ENCODE assay signal across 8 cellular contexts in the genomic region with DNA sequence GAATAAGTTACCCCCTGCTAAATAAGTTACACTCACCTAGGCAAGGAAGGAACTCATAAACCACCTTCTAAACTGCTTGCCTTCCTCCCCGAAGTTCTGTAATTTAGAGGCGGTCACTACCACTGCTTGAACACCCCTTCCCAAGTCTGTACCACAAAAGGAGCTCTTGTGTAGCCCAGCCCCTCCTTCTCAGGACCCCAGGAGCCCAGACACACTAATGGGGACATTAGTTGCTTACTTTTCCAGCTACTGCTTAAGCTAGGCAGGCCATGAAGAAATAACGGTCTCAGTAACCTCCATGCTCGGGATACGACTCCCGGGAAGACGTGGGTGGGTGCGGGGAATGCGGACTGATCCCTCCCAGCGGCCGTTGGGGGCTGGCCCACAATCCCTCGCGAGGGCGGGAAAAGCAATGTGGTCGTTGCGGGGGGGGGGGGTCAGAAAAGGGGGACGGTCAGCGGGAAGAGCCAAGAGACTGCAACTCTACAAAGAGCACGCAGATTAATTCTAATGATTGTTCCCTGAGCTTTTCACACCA. TPM values are rescaled to one million over a fixed set of nuclear protein-coding genes. Genes with fewer than 3 reads are reported as not detected.
DNase-seq lines count a peak whose midpoint lies in the region; ATAC-seq and TF ChIP-seq lines count a peak whose summit lies in the region.

TSS of gene TEX14 (minus strand) at position 345 of the 538 bp plus-strand sequence. CDS start 40,044 bp downstream, outside the sequence.

- H2BK120ac ChIP-seq in mesendoderm (ENCODE audit: low read depth, low read length) = no peak within 1 kb of the TSS

- WGBS in heart left ventricle, 4 donors = 86 to 94% (median 89%) methylated on average over 18 to 19 of the region's 19 CpGs
- 85 to 91% methylated on average over 16 to 18 of the region's 19 CpGs for WGBS in body of pancreas, 2 donors
- WGBS in mesendoderm (ENCODE audit: extremely low coverage, insufficient coverage, low lambda C conversion rate) = no CpG with 5 or more reads among the region's 19 CpGs
- WGBS in aorta, 2 donors = 87 to 94% methylated on average over 12 to 19 of the region's 19 CpGs

- H3K9ac ChIP-seq in mesendoderm (ENCODE audit: low read length) = peak within 1 kb of the TSS; percentile 63

- H2AK5ac ChIP-seq in mesendoderm (ENCODE audit: low read length) = no peak within 1 kb of the TSS

- no peak within 1 kb of the TSS for H3K4ac ChIP-seq in mesendoderm (ENCODE audit: low read depth, low read length)

- peak within 1 kb of the TSS; percentile 90 for H3K56ac ChIP-seq in mesendoderm (ENCODE audit: low read length)

- H3K27ac ChIP-seq in heart left ventricle (peak within 1 kb of the TSS in 11 of 12 donors; percentile 53 to 91 (median 79)), body of pancreas (peak within 1 kb of the TSS; percentile 41 to 81 (median 60)), mesendoderm (ENCODE audit: low read depth, low read length) (peak within 1 kb of the TSS; percentile 19), aorta (ENCODE audit: low read depth in 1 of 2, low read length in 2 of 2) (peak within 1 kb of the TSS; percentile 23 to 66)

- H3K9me3 ChIP-seq in heart left ventricle (no peaks in the 10 kb centered on the region), body of pancreas (no peaks in the 10 kb centered on the region), aorta (ENCODE audit: control insufficient read depth, low read length) (no peaks in the 10 kb centered on the region)

- H4K5ac ChIP-seq in mesendoderm (ENCODE audit: low read length) = peak within 1 kb of the TSS; percentile 5

- DNase-seq in heart left ventricle (no peak), Right ventricle myocardium inferior (ENCODE audit: missing footprints) (no peak), body of pancreas (peak in 1 of 4 donors; percentile 16), mesendoderm (no peak), aorta (no peak), HK-2 (ENCODE audit: unreplicated experiment) (no peak), ACHN (no peak), NCI-H748 (lab: John Stamatoyannopoulos, UW; ENCODE audit: unreplicated experiment) (no peak)

- H3K36me3 ChIP-seq in heart left ventricle (peaks cover 0 to 16% (median 6%) of the 10 kb centered on the region in 9 donors), body of pancreas (replicated peaks in 1 of 2; ENCODE audit: insufficient read depth in 1 of 2, low read depth in 2 of 2) (no peaks in the 10 kb centered on the region), mesendoderm (ENCODE audit: control insufficient read depth, insufficient read depth, low read length) (no peaks in the 10 kb centered on the region), aorta (ENCODE audit: control insufficient read depth in 1 of 2, insufficient read depth in 2 of 2, low read length in 1 of 2) (no peaks in the 10 kb centered on the region)

- no peak within 1 kb of the TSS for H4K8ac ChIP-seq in mesendoderm (ENCODE audit: low read depth, low read length)

- H2BK15ac ChIP-seq in mesendoderm (replicated peaks; ENCODE audit: low read depth) = no peak within 1 kb of the TSS

- intact Hi-C loops in heart left ventricle (cut with DNase I) (loop anchor here in 8 of 10 donors (2.0 to 10.0 kb wide), 7 partner anchors 33 to 177 kb away; partner anchors contain the start of gene MTMR4 (in 2 of the 8)), Right ventricle myocardium inferior (cut with DNase I) (loop anchor here (1.0 kb wide), 1 partner anchor 173 kb away; no protein-coding TSS in a partner anchor), body of pancreas (cut with DNase I) (no loop called here), aorta (cut with DNase I) (loop anchor here (5.0 to 10.0 kb wide), 4 partner anchors 59 to 177 kb away; partner anchors contain the start of gene MTMR4 (in 1 of the 2))

- ATAC-seq in heart left ventricle (no peak), Right ventricle myocardium inferior (no peak), body of pancreas (no peak), aorta (ENCODE audit: low FRiP score) (no peak)

- TF ChIP-seq CTCF in heart left ventricle (IDR thresholded peaks at IDR 0.05) (no peak), body of pancreas (IDR thresholded peaks at IDR 0.05) (no peak)

- H3K23ac ChIP-seq in mesendoderm (ENCODE audit: low read length) = no peak within 1 kb of the TSS

- no peak within 1 kb of the TSS for H2BK5ac ChIP-seq in mesendoderm (ENCODE audit: low read length)

- TF ChIP-seq POLR2A in heart left ventricle (IDR thresholded peaks at IDR 0.05) = no peak
- TF ChIP-seq POLR2A in body of pancreas (IDR thresholded peaks at IDR 0.05) = no peak

- in situ Hi-C loops in ACHN (cut with HindIII; ENCODE audit: low pct_ligation_motif_present, low pct_unique_long_range_greater_than_20kb, low sequenced_read_pairs) = no loop called here

- H3K79me1 ChIP-seq in mesendoderm (ENCODE audit: low read length) = no peaks in the 10 kb centered on the region

- peak within 1 kb of the TSS; percentile 56 for H3K4me2 ChIP-seq in mesendoderm (ENCODE audit: low read length)

- H3K79me2 ChIP-seq in mesendoderm (ENCODE audit: control insufficient read depth, insufficient read depth, low read length) = no peaks in the 10 kb centered on the region

- peak within 1 kb of the TSS; percentile 45 to 87 (median 70) for H3K4me3 ChIP-seq in heart left ventricle
- H3K4me3 ChIP-seq in body of pancreas = peak within 1 kb of the TSS; percentile 2 to 44
- H3K4me3 ChIP-seq in mesendoderm (ENCODE audit: low read length) = peak within 1 kb of the TSS; percentile 52
- peak within 1 kb of the TSS; percentile 36 to 73 for H3K4me3 ChIP-seq in aorta (ENCODE audit: low read length in 2 of 2)

- no peak within 1 kb of the TSS for H3K18ac ChIP-seq in mesendoderm (ENCODE audit: low read length)

- H3K27me3 ChIP-seq in heart left ventricle = no peaks in the 10 kb centered on the region
- no peaks in the 10 kb centered on the region for H3K27me3 ChIP-seq in body of pancreas
- H3K27me3 ChIP-seq in mesendoderm (ENCODE audit: insufficient read depth, low read length, poor library complexity) = no peaks in the 10 kb centered on the region
- no peaks in the 10 kb centered on the region for H3K27me3 ChIP-seq in aorta (ENCODE audit: control insufficient read depth in 1 of 2, insufficient read depth in 2 of 2, low read length in 1 of 2)

- H3K4me1 ChIP-seq in heart left ventricle = peaks cover 0 to 19% (median 11%) of the 10 kb centered on the region in 12 donors
- H3K4me1 ChIP-seq in body of pancreas = peaks cover 11% of the 10 kb centered on the region
- no peaks in the 10 kb centered on the region for H3K4me1 ChIP-seq in mesendoderm (ENCODE audit: control insufficient read depth, low read depth, low read length)
- no peaks in the 10 kb centered on the region for H3K4me1 ChIP-seq in aorta (ENCODE audit: control insufficient read depth in 1 of 2, insufficient read depth in 2 of 2, low read length in 2 of 2)

RNA-seq across cellular contexts. Expression of gene TEX14, which starts in this region (rescaled TPM):
- total RNA-seq in heart left ventricle = under 1 TPM in 6 of 9 donors, not detected in 3; 0.08 to 0.36 (median 0.12) TPM
- polyA plus RNA-seq in heart left ventricle = under 1 TPM; 0.04 to 0.08 TPM
- total RNA-seq in Right ventricle myocardium inferior = 0.30 TPM
- total RNA-seq in body of pancreas = under 1 TPM in 1 of 2 donors, not detected in 1; 0.26 TPM
- 0.55 TPM for polyA plus RNA-seq in mesendoderm (2013, experiment 1 of 2)
- 0.36 TPM for polyA plus RNA-seq in mesendoderm (2013, experiment 2 of 2)
- total RNA-seq in aorta = under 1 TPM; 0.16 to 0.24 TPM
- polyA plus RNA-seq in aorta = under 1 TPM in 1 of 2 donors, not detected in 1; 0.18 TPM

Comparison
In these comparisons a context has a peak if more than half of its experiments do, and no peak if none do; other contexts are left out.
1. H3K27ac ChIP-seq: peak in every context shown above with its lines; median percentile 79 in heart left ventricle; 60 in body of pancreas; 44 in aorta; 19 in mesendoderm.